1 cellular context compared by ENCODE assay signal in the genomic region with DNA sequence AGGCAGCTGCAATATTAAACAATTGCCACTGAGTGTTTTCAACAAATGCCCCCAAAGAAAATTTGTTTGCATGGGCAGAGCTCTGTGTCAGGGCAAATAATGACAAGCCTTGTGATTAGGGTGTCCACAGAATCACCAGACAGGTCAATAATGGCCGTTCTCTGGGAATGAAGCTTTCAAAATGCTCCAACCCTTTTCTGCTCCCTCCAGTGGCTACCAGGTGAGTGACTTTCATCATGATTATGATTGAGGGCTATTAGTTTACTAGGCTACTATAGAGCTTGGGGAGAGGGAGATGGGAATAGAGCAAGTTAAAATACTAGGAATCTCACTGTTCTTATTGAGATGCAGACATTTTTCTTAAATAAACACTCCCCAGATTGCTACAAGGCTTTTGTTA.
TF ChIP-seq lines count a peak whose summit lies in the region.

No MANE protein-coding gene starts in this region.

TF ChIP-seq in HepG2, 621 proteins besides CTCF, POLR2A, EP300 and RAD21 (continued from another document):
- TF ChIP-seq, protein P1, sequence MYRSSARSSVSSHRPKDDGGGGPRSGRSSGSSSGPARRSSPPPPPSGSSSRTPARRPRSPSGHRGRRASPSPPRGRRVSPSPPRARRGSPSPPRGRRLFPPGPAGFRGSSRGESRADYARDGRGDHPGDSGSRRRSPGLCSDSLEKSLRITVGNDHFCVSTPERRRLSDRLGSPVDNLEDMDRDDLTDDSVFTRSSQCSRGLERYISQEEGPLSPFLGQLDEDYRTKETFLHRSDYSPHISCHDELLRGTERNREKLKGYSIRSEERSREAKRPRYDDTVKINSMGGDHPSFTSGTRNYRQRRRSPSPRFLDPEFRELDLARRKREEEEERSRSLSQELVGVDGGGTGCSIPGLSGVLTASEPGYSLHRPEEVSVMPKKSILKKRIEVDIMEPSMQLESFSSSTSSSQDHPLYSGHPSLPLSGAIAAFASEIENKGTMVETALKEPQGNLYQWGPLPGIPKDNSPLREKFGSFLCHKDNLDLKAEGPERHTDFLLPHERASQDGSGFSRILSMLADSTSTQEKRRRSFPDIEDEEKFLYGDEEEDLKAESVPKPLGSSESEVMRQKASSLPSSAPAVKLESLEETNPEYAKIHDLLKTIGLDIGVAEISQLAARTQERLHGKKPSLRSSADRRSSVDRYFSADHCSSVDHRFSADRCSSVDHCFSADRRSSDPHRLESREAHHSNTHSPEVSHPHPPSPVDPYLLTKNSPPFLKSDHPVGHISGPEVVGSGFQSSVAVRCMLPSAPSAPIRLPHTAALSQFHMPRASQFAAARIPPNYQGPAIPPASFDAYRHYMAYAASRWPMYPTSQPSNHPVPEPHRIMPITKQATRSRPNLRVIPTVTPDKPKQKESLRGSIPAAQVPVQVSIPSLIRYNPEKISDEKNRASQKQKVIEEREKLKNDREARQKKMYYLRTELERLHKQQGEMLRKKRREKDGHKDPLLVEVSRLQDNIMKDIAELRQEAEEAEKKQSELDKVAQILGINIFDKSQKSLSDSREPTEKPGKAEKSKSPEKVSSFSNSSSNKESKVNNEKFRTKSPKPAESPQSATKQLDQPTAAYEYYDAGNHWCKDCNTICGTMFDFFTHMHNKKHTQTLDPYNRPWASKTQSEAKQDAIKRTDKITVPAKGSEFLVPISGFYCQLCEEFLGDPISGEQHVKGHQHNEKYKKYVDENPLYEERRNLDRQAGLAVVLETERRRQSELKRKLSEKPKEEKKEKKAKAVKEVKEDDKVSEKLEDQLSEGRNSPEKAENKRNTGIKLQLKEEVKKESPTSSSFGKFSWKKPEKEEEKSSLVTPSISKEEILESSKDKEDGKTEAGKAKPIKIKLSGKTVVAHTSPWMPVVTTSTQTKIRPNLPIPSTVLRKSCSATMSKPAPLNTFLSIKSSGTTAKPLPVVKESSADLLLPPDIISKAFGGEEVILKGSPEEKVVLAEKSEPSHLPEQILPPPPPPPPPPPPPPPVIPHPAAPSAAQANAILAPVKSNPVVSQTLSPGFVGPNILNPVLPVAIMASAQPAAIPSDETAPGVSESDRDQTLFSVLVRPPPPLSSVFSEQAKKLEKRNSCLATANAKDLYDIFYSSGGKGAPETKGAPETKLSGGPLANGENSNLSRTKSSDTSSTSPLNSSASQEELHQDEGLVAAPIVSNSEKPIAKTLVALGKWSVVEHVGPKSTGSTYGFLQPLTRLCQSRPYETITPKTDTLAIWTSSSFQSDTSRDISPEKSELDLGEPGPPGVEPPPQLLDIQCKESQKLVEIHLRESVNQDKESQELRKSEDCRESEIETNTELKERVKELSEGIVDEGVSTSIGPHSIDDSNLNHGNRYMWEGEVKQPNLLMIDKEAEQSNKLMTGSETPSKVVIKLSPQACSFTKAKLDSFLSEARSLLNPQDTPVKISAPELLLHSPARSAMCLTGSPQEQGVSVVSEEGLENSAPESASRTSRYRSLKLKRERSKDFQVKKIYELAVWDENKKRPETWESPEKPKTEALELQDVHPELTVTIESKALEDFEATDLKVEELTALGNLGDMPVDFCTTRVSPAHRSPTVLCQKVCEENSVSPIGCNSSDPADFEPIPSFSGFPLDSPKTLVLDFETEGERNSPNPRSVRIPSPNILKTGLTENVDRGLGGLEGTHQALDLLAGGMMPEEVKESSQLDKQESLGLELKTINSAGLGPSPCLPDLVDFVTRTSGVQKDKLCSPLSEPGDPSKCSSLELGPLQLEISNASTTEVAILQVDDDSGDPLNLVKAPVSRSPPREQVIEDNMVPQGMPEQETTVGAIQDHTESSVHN (CRISPR knock-in tag; IDR thresholded peaks at IDR 0.05) = no peak
- no peak for TF ChIP-seq ELK4 (CRISPR knock-in tag; IDR thresholded peaks at IDR 0.05; ENCODE audit: borderline replicate concordance)
